Comparison of ENCODE assay signal across 8 cellular contexts in genomic region chr5:60382761-60383160, GRCh38.
A peak's percentile ranks its signal among the peaks of the same experiment; 100 is the strongest.
DNase-seq lines count a peak whose midpoint lies in the region; ATAC-seq and TF ChIP-seq lines count a peak whose summit lies in the region.

No MANE protein-coding gene starts in this region.

- H3K36me3 ChIP-seq in MG63, result no peaks in the 10 kb centered on the region

- DNase-seq in CD1c-positive myeloid dendritic cell (ENCODE audit: extremely low spot score), result peak; percentile 4
- DNase-seq in OCI-M1 (lab: John Stamatoyannopoulos, UW), result peak; percentile 72
- peak; percentile 9 to 29 for DNase-seq in foreskin keratinocyte
- no peak for DNase-seq in MG63
- no peak for DNase-seq in DMS153 (lab: John Stamatoyannopoulos, UW)
- no peak for DNase-seq in NCI-H774 (lab: John Stamatoyannopoulos, UW)
- DNase-seq in OCI-M2 (lab: John Stamatoyannopoulos, UW; ENCODE audit: unreplicated experiment), result no peak

- H3K27me3 ChIP-seq in foreskin keratinocyte (no peaks in the 10 kb centered on the region), MG63 (no peaks in the 10 kb centered on the region; the same call in 1 of the 2 replicates)

- no peak overlapping the region for H3K27ac ChIP-seq in foreskin keratinocyte

- ATAC-seq in GM21529 (IDR thresholded peaks at IDR 0.05; ENCODE audit: unreplicated experiment), result peak; percentile 39
- no peak for ATAC-seq in foreskin keratinocyte

- peak; percentile 71 for TF ChIP-seq CTCF in foreskin keratinocyte (conservative IDR thresholded peaks at IDR 0.05)

- H3K9me3 ChIP-seq in MG63, result no peaks in the 10 kb centered on the region

- no peaks in the 10 kb centered on the region for H3K4me1 ChIP-seq in foreskin keratinocyte

- no peak overlapping the region for H3K4me3 ChIP-seq in MG63

Comparison
In these comparisons a context has a peak if more than half of its experiments do, and no peak if none do; other contexts are left out.
1. DNase-seq: peak in CD1c-positive myeloid dendritic cell (single experiment), OCI-M1 (single experiment) and foreskin keratinocyte (2 of 2); none in MG63 (single experiment), DMS153 (single experiment), NCI-H774 (single experiment) and OCI-M2 (single experiment).